In genomic region chr19:10095948-10096614, GRCh38 we compare ENCODE assay signal across 1 cellular context.
TF ChIP-seq lines count a peak whose summit lies in the region.

No MANE protein-coding gene starts in this region.

TF ChIP-seq in K562, 482 proteins besides CTCF, POLR2A, EP300 and RAD21 (continued from another document):
- peak; percentile 90 for TF ChIP-seq THAP12 (CRISPR knock-in tag; IDR thresholded peaks at IDR 0.05)
- no peak for TF ChIP-seq ZNF696 (CRISPR knock-in tag; conservative IDR thresholded peaks at IDR 0.05)
- TF ChIP-seq ELF4 (CRISPR knock-in tag; IDR thresholded peaks at IDR 0.05): no peak
- peak; percentile 84; the same call in 1 of the 2 replicates for TF ChIP-seq ZNF282 (CRISPR knock-in tag; IDR thresholded peaks at IDR 0.05)
- TF ChIP-seq E2F3 (CRISPR knock-in tag; IDR thresholded peaks at IDR 0.05): peak; percentile 67; the same call in 1 of the 2 replicates
- TF ChIP-seq MXI1 (IDR thresholded peaks at IDR 0.05; ENCODE audit: low read depth, low read length): 0 out of 2 replicates have a peak, but pooled peaks have one; percentile 6
- TF ChIP-seq ARID1B (IDR thresholded peaks at IDR 0.05): no peak
- 0 out of 2 replicates have a peak, but pooled peaks have one; percentile 18 for TF ChIP-seq ZNF511 (CRISPR knock-in tag; IDR thresholded peaks at IDR 0.05)
- TF ChIP-seq ZNF584 (CRISPR knock-in tag; IDR thresholded peaks at IDR 0.05; ENCODE audit: low read depth): 0 out of 2 replicates have a peak, but pooled peaks have one; percentile 42
- peak in 1 of 2 experiments; percentile 52; a peak in 1 of 4 replicates for TF ChIP-seq MNT (conservative IDR thresholded peaks at IDR 0.05)
- peak; percentile 51 for TF ChIP-seq SETDB1 (IDR thresholded peaks at IDR 0.05; ENCODE audit: low read length)
- no peak for TF ChIP-seq ID3 (CRISPR knock-in tag; IDR thresholded peaks at IDR 0.05)
- peak; percentile 89 for TF ChIP-seq ID3 (tag; IDR thresholded peaks at IDR 0.05)
- 0 out of 2 replicates have a peak, but pooled peaks have one; percentile 53 for TF ChIP-seq RHOXF2B (CRISPR knock-in tag; conservative IDR thresholded peaks at IDR 0.05)
- TF ChIP-seq DACH1 (IDR thresholded peaks at IDR 0.05; ENCODE audit: partially characterized antibody): no peak
- TF ChIP-seq ZBTB9 (CRISPR knock-in tag; IDR thresholded peaks at IDR 0.05): peak; percentile 64; the same call in 1 of the 2 replicates
- 0 out of 2 replicates have a peak, but pooled peaks have one; percentile 44 for TF ChIP-seq ETS1 (conservative IDR thresholded peaks at IDR 0.05; ENCODE audit: control insufficient read depth, low read depth, low read length)
- TF ChIP-seq ZBTB33 (CRISPR knock-in tag; IDR thresholded peaks at IDR 0.05): no peak
- TF ChIP-seq CBX3 (IDR thresholded peaks at IDR 0.05; ENCODE audit: borderline replicate concordance in 1 of 2, low read length in 2 of 2): 0 out of 3 replicates have a peak, but pooled peaks of 1 of the 2 experiments have one; percentile 53
- TF ChIP-seq PHF21A (IDR thresholded peaks at IDR 0.05; ENCODE audit: borderline replicate concordance, low read depth): no peak
- TF ChIP-seq HMGN3 (IDR thresholded peaks at IDR 0.05; ENCODE audit: borderline replicate concordance, extremely low read depth, insufficient read length, low read depth, low read length): peak; percentile 52
- TF ChIP-seq MCM2 (IDR thresholded peaks at IDR 0.05; ENCODE audit: low read depth): no peak
